ENCODE assay signal across 11 cellular contexts in the genomic region with DNA sequence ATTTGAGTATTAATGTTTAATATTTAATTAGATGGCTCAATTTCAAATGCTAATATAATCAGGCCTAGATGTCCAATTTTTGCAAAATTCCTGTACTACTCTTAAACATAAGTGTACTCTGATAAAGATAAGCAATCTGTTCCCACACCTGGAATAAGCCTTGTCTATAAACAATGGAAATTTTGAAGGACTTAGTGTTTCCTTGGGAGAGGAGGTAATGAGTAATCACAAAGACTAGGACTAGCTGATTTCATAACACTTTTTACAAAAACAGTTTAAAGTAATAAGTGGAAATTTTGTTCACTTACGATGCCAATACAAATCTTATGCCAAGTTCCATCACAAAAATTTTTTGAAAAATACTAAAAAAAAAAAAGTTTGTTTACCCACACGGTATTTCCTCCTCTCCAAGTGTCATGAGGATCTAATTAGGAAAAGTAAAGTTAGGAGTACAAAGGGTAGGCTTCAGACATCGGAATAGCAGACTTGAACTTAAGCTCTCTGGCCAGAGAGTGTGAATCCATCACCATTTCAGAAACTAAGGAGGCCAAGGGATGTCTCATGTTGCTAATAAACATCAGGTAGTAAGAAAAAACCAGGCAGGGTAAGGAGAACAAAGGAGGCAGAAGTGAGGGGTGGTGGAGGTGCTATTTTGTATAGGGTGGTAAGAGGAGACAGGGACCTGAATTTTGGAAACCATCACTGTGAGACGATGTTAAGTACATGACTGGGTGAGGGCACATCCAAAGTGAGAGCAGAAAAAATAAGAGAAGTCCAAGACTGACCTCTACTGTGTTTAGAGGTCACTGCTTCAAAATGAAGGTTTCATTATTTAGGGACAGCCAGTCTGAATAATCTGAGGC.
A peak's percentile ranks its signal among the peaks of the same experiment; 100 is the strongest.
DNase-seq lines count a peak whose midpoint lies in the region; ATAC-seq and TF ChIP-seq lines count a peak whose summit lies in the region.
"Had no signal": no experiment of that assay in that cellular context is flagged by ENCODE, and none has a peak within 500 bp of the region (broad histone marks: within the 10 kb centered on the region; RNA-seq: fewer than 3 reads in every experiment).

No MANE protein-coding gene starts in this region.

- POLR2A ChIA-PET in naive thymus-derived CD4-positive, alpha-beta T cell (lab: Charles Lee): no interaction called here

- CTCF ChIA-PET in naive thymus-derived CD4-positive, alpha-beta T cell (lab: Charles Lee): no interaction called here

- H3K27ac Mint-ChIP-seq in type B pancreatic cell: no peak overlapping the region
- H3K27ac Mint-ChIP-seq in naive thymus-derived CD4-positive, alpha-beta T cell: no peak overlapping the region
- H3K27ac Mint-ChIP-seq: activated CD8-positive, alpha-beta T cell treated with anti-CD3 and anti-CD28 coated beads for 36 hours had no signal

- peaks cover 0 to 8% (median 0%) of the 10 kb centered on the region in 12 donors for H3K4me1 ChIP-seq in heart left ventricle
- peaks cover 0 to 4% of the 10 kb centered on the region in 2 donors for H3K4me1 ChIP-seq in right atrium auricular region
- H3K4me1 ChIP-seq in naive thymus-derived CD4-positive, alpha-beta T cell (ENCODE audit: control insufficient read depth in 2 of 2, insufficient read depth in 2 of 2, low read length in 2 of 2): no peaks in the 10 kb centered on the region

- 54 to 65% (median 58%) methylated on average over 4 of the region's 4 CpGs for WGBS in heart left ventricle, 4 donors

- no peaks in the 10 kb centered on the region for H3K36me3 Mint-ChIP-seq in type B pancreatic cell
- H3K36me3 Mint-ChIP-seq in naive thymus-derived CD4-positive, alpha-beta T cell: no peaks in the 10 kb centered on the region

- no peak for DNase-seq in heart left ventricle
- DNase-seq in right atrium auricular region (ENCODE audit: low spot score): no peak
- DNase-seq in medulla oblongata (ENCODE audit: extremely low spot score): peak; percentile 70
- no peak for DNase-seq in type B pancreatic cell (ENCODE audit: extremely low spot score, unreplicated experiment)
- no peak for DNase-seq in GM20000 (ENCODE audit: low spot score)
- no peak for DNase-seq in naive thymus-derived CD4-positive, alpha-beta T cell
- DNase-seq: activated CD8-positive, alpha-beta T cell treated with anti-CD3 and anti-CD28 coated beads for 36 hours; esophagus squamous epithelium; NCI-H510A treated with DMSO at 0.1 percent for 48 hours had no signal

- H3K4me3 Mint-ChIP-seq in type B pancreatic cell: no peak overlapping the region
- no peak overlapping the region for H3K4me3 Mint-ChIP-seq in naive thymus-derived CD4-positive, alpha-beta T cell
- H3K4me3 Mint-ChIP-seq: activated CD8-positive, alpha-beta T cell treated with anti-CD3 and anti-CD28 coated beads for 36 hours had no signal

- intact Hi-C loops in heart left ventricle (cut with DNase I): loop anchor here in 9 of 10 donors (1.0 to 10.0 kb wide), 8 partner anchors 161 to 193 kb away; no protein-coding TSS in a partner anchor
- intact Hi-C loops in naive thymus-derived CD4-positive, alpha-beta T cell (cut with micrococcal nuclease): loop anchor here in 1 of 2 donors (10.0 kb wide), 1 partner anchor 189 kb away; no protein-coding TSS in a partner anchor

- H3K9me3 Mint-ChIP-seq in type B pancreatic cell: no peaks in the 10 kb centered on the region
- peaks cover 0 to 2% (median 0%) of the 10 kb centered on the region in 11 donors for H3K9me3 Mint-ChIP-seq in naive thymus-derived CD4-positive, alpha-beta T cell
- H3K9me3 Mint-ChIP-seq: activated CD8-positive, alpha-beta T cell treated with anti-CD3 and anti-CD28 coated beads for 36 hours had no signal

- H3K4me1 Mint-ChIP-seq in type B pancreatic cell (ENCODE audit: unreplicated experiment): peaks cover 6% of the 10 kb centered on the region
- H3K4me1 Mint-ChIP-seq in naive thymus-derived CD4-positive, alpha-beta T cell: peaks cover 0 to 12% (median 0%) of the 10 kb centered on the region in 7 donors

- H3K9me3 ChIP-seq in heart left ventricle: no peaks in the 10 kb centered on the region
- H3K9me3 ChIP-seq in right atrium auricular region: no peaks in the 10 kb centered on the region
- no peaks in the 10 kb centered on the region for H3K9me3 ChIP-seq in naive thymus-derived CD4-positive, alpha-beta T cell (ENCODE audit: control insufficient read depth in 2 of 3, low read length in 3 of 3)
- H3K9me3 ChIP-seq: esophagus squamous epithelium had no signal

- H3K4me3 ChIP-seq in heart left ventricle: no peak overlapping the region
- no peak overlapping the region for H3K4me3 ChIP-seq in right atrium auricular region
- no peak overlapping the region for H3K4me3 ChIP-seq in naive thymus-derived CD4-positive, alpha-beta T cell (ENCODE audit: low read length)
- H3K4me3 ChIP-seq: esophagus squamous epithelium had no signal

- ATAC-seq in heart left ventricle (peak in 3 of 4 donors; percentile 50 to 76 (median 64)), GM18511 (IDR thresholded peaks at IDR 0.05; ENCODE audit: unreplicated experiment) (no peak)
- ATAC-seq in naive thymus-derived CD4-positive, alpha-beta T cell: no peak
- ATAC-seq: activated CD8-positive, alpha-beta T cell treated with anti-CD3 and anti-CD28 coated beads for 36 hours had no signal

- TF ChIP-seq CTCF in heart left ventricle (IDR thresholded peaks at IDR 0.05): peak in 8 of 12 donors; percentile 13 to 50 (median 38)
- TF ChIP-seq CTCF in right atrium auricular region (IDR thresholded peaks at IDR 0.05): peak in 1 of 2 donors; percentile 31
- peak; percentile 55 for TF ChIP-seq CTCF in type B pancreatic cell (conservative IDR thresholded peaks at IDR 0.05)
- TF ChIP-seq CTCF in GM20000 (IDR thresholded peaks at IDR 0.05; ENCODE audit: extremely low read depth, missing control alignments): no peak

- H3K36me3 ChIP-seq in heart left ventricle (no peaks in the 10 kb centered on the region), right atrium auricular region (no peaks in the 10 kb centered on the region)
- H3K36me3 ChIP-seq in naive thymus-derived CD4-positive, alpha-beta T cell (ENCODE audit: control insufficient read depth in 2 of 3, insufficient read depth in 3 of 3, low read length in 3 of 3): no peaks in the 10 kb centered on the region

- no peaks in the 10 kb centered on the region for H3K27me3 ChIP-seq in heart left ventricle
- H3K27me3 ChIP-seq in right atrium auricular region: no peaks in the 10 kb centered on the region
- no peaks in the 10 kb centered on the region for H3K27me3 ChIP-seq in naive thymus-derived CD4-positive, alpha-beta T cell (ENCODE audit: control insufficient read depth in 2 of 2, insufficient read depth in 2 of 2, low read length in 2 of 2)
- H3K27me3 ChIP-seq: esophagus squamous epithelium had no signal

- no peaks in the 10 kb centered on the region for H3K27me3 Mint-ChIP-seq in type B pancreatic cell
- peaks cover 0 to 29% (median 20%) of the 10 kb centered on the region in 5 donors for H3K27me3 Mint-ChIP-seq in naive thymus-derived CD4-positive, alpha-beta T cell

- peak overlapping the region in 1 of 12 donors; percentile 24 for H3K27ac ChIP-seq in heart left ventricle
- no peak overlapping the region for H3K27ac ChIP-seq in right atrium auricular region
- H3K27ac ChIP-seq in cingulate gyrus (ENCODE audit: low read depth, low read length): peak overlapping the region; percentile 65
- no peak overlapping the region for H3K27ac ChIP-seq in naive thymus-derived CD4-positive, alpha-beta T cell (ENCODE audit: low read depth, low read length)

- TF ChIP-seq POLR2A in heart left ventricle (IDR thresholded peaks at IDR 0.05): no peak

Comparison
In these comparisons a context has a peak if more than half of its experiments do, and no peak if none do; other contexts are left out.
1. ATAC-seq: peak in heart left ventricle (3 of 4); none in naive thymus-derived CD4-positive, alpha-beta T cell (single experiment) and GM18511 (single experiment).